Comparison of ENCODE assay signal across 8 cellular contexts in the genomic region with DNA sequence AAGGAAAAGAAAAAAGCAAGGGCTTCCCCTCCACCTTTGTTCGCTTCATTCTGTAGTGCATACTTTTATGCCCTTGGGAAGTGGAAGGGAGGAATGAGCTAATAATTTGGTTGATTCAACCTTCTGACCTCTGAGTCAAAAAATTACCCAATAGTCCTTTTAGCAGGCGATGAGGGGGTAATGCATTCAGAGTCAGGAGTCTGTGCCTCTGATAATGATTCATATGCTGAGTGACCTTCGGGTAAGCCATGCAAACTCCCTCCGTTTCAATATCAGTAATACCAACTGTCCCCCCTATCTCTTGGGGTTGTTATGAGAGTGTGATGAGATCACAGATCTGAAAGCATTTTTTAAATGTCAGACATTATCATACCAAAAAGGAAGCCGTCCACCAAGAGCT. TPM values are rescaled to one million over a fixed set of nuclear protein-coding genes. Genes with fewer than 3 reads are reported as not detected.
DNase-seq lines count a peak whose midpoint lies in the region; ATAC-seq and TF ChIP-seq lines count a peak whose summit lies in the region.

No MANE protein-coding gene starts in this region.

- DNase-seq in GM13977 (ENCODE audit: low spot score), result peak; percentile 58
- peak; percentile 91 for DNase-seq in LHCN-M2 (ENCODE audit: low read depth)
- DNase-seq in iris pigment epithelial cell (ENCODE audit: low read depth), result peak; percentile 89
- DNase-seq in mesendoderm, result no peak
- DNase-seq in head of caudate nucleus, result no peak
- no peak for DNase-seq in activated gamma-delta T cell (lab: John Stamatoyannopoulos, UW)
- DNase-seq in dedifferentiated amniotic fluid mesenchymal stem cell (ENCODE audit: extremely low spot score), result no peak

- no peak overlapping the region for H4K8ac ChIP-seq in mesendoderm (ENCODE audit: low read depth, low read length)

- no peaks in the 10 kb centered on the region for H3K4me1 ChIP-seq in mesendoderm (ENCODE audit: control insufficient read depth, low read depth, low read length)

- WGBS in mesendoderm (ENCODE audit: extremely low coverage, insufficient coverage, low lambda C conversion rate), result no CpG with 5 or more reads among the region's 5 CpGs

- H2BK15ac ChIP-seq in mesendoderm (replicated peaks; ENCODE audit: low read depth), result no peak overlapping the region

- H3K4ac ChIP-seq in mesendoderm (ENCODE audit: low read depth, low read length), result no peak overlapping the region

- H3K23ac ChIP-seq in mesendoderm (ENCODE audit: low read length), result no peak overlapping the region

- peak; percentile 97 for ATAC-seq in GM21825 (IDR thresholded peaks at IDR 0.05; ENCODE audit: unreplicated experiment)

- intact Hi-C loops in head of caudate nucleus (cut with DNase I), result no loop called here

- H3K27ac ChIP-seq in mesendoderm (ENCODE audit: low read depth, low read length), result no peak overlapping the region

- H3K4me3 ChIP-seq in mesendoderm (ENCODE audit: low read length), result no peak overlapping the region

- H3K56ac ChIP-seq in mesendoderm (ENCODE audit: low read length), result no peak overlapping the region

- TF ChIP-seq CTCF in GM13977 (IDR thresholded peaks at IDR 0.05; ENCODE audit: extremely low read depth, insufficient read depth, missing control alignments), result no peak

- no peak overlapping the region for H3K4me2 ChIP-seq in mesendoderm (ENCODE audit: low read length)

- H2BK120ac ChIP-seq in mesendoderm (ENCODE audit: low read depth, low read length), result no peak overlapping the region

- in situ Hi-C loops in GM13977 (cut with MboI; ENCODE audit: low pct_unique_long_range_greater_than_20kb, low sequenced_read_pairs, unreplicated experiment), result no loop called here

- no peak overlapping the region for H2AK5ac ChIP-seq in mesendoderm (ENCODE audit: low read length)

- H3K18ac ChIP-seq in mesendoderm (ENCODE audit: low read length), result no peak overlapping the region

- no peaks in the 10 kb centered on the region for H3K79me1 ChIP-seq in mesendoderm (ENCODE audit: low read length)

- no peak overlapping the region for H4K5ac ChIP-seq in mesendoderm (ENCODE audit: low read length)

- no peaks in the 10 kb centered on the region for H3K27me3 ChIP-seq in mesendoderm (ENCODE audit: insufficient read depth, low read length, poor library complexity)

- no peak overlapping the region for H2BK5ac ChIP-seq in mesendoderm (ENCODE audit: low read length)

- H3K9ac ChIP-seq in mesendoderm (ENCODE audit: low read length), result no peak overlapping the region

- no peaks in the 10 kb centered on the region for H3K36me3 ChIP-seq in mesendoderm (ENCODE audit: control insufficient read depth, insufficient read depth, low read length)

- H3K79me2 ChIP-seq in mesendoderm (ENCODE audit: control insufficient read depth, insufficient read depth, low read length), result no peaks in the 10 kb centered on the region

RNA-seq across cellular contexts. Expression of gene ACSL4, which starts 41.6 kb away (rescaled TPM):
- 100 and 109 TPM in 2 replicates for total RNA-seq in LHCN-M2 (2014; rRNA removed)
- polyA plus RNA-seq in LHCN-M2 (2012), result 25.4 TPM
- polyA plus RNA-seq in mesendoderm (2013, experiment 1 of 2), result 46.2 TPM
- polyA plus RNA-seq in mesendoderm (2013, experiment 2 of 2), result 47.4 TPM

Comparison
In these comparisons a context has a peak if more than half of its experiments do, and no peak if none do; other contexts are left out.
1. DNase-seq: peak in GM13977 (single experiment), LHCN-M2 (single experiment) and iris pigment epithelial cell (single experiment); none in mesendoderm (single experiment), head of caudate nucleus (0 of 42), activated gamma-delta T cell (single experiment) and dedifferentiated amniotic fluid mesenchymal stem cell (single experiment).